Comparison of ENCODE assay signal across 21 cellular contexts in genomic region chr22:27336151-27337090, GRCh38.
A peak's percentile ranks its signal among the peaks of the same experiment; 100 is the strongest.
DNase-seq lines count a peak whose midpoint lies in the region; ATAC-seq and TF ChIP-seq lines count a peak whose summit lies in the region.
"Had no signal": no experiment of that assay in that cellular context is flagged by ENCODE, and none has a peak within 500 bp of the region (broad histone marks: within the 10 kb centered on the region; RNA-seq: fewer than 3 reads in every experiment).

No MANE protein-coding gene starts in this region.

- H3K27me3 Mint-ChIP-seq in activated T-cell treated with anti-CD3 and anti-CD28 coated beads, Interleukin-2, amount 50 U/mL, for 72 hours (ENCODE audit: low read depth), result peaks cover 14% of the 10 kb centered on the region

- ATAC-seq in PC-3 (no peak), lung (ENCODE audit: insufficient read depth, low FRiP score) (no peak)
- no peak for ATAC-seq in activated T-cell treated with anti-CD3 and anti-CD28 coated beads, Interleukin-2, amount 50 U/mL, for 72 hours (replicated peaks in 1 of 2)
- ATAC-seq: A549, GM23338, HepG2 had no signal

- no peak overlapping the region for H3K4me3 Mint-ChIP-seq in activated T-cell treated with anti-CD3 and anti-CD28 coated beads, Interleukin-2, amount 50 U/mL, for 72 hours
- H3K4me3 Mint-ChIP-seq: B cell; CD4-positive, alpha-beta memory T cell; GM23338 had no signal

- WGBS in lung, 2 donors, result 79 to 83% methylated on average over 10 of the region's 10 CpGs

- no peaks in the 10 kb centered on the region for H4K20me1 ChIP-seq in PC-3 (ENCODE audit: low read length)

- H3K27me3 ChIP-seq in PC-3 (ENCODE audit: low read length), result no peaks in the 10 kb centered on the region
- no peaks in the 10 kb centered on the region for H3K27me3 ChIP-seq in lung (ENCODE audit: control insufficient read depth, insufficient read depth)

- H3K79me2 ChIP-seq in PC-3 (ENCODE audit: low read length), result no peaks in the 10 kb centered on the region

- CTCF ChIA-PET in PC-3 (lab: Charles Lee), result no interaction called here

- H3F3A ChIP-seq in PC-3 (ENCODE audit: low read length, unreplicated experiment), result no peaks in the 10 kb centered on the region

- H3K9me2 ChIP-seq in PC-3 (replicated peaks; ENCODE audit: low read length), result no peaks in the 10 kb centered on the region

- H3K4me1 Mint-ChIP-seq in activated T-cell treated with anti-CD3 and anti-CD28 coated beads, Interleukin-2, amount 50 U/mL, for 72 hours (ENCODE audit: low read depth), result no peaks in the 10 kb centered on the region
- H3K4me1 Mint-ChIP-seq: B cell; CD4-positive, alpha-beta memory T cell had no signal

- H3K9ac ChIP-seq in PC-3 (ENCODE audit: low read length), result no peak overlapping the region

- no peaks in the 10 kb centered on the region for H3K36me3 ChIP-seq in PC-3 (ENCODE audit: low read depth, low read length)
- H3K36me3 ChIP-seq in lung (ENCODE audit: control insufficient read depth in 2 of 2, insufficient read depth in 2 of 2, low read length in 2 of 2), result no peaks in the 10 kb centered on the region

- no peaks in the 10 kb centered on the region for H3K9me3 Mint-ChIP-seq in activated T-cell treated with anti-CD3 and anti-CD28 coated beads, Interleukin-2, amount 50 U/mL, for 72 hours
- H3K9me3 Mint-ChIP-seq: GM23338 had no signal

- no peak for TF ChIP-seq CTCF in PC-3 (conservative IDR thresholded peaks at IDR 0.05; ENCODE audit: low read depth, low read length)
- no peak for TF ChIP-seq CTCF in astrocyte of the spinal cord (IDR thresholded peaks at IDR 0.05; ENCODE audit: low read depth, low read length)
- TF ChIP-seq CTCF in lung (IDR thresholded peaks at IDR 0.05; ENCODE audit: control extremely low read depth, extremely low read depth), result no peak

- H3K4me3 ChIP-seq in PC-3 (ENCODE audit: low read length), result no peak overlapping the region
- no peak overlapping the region for H3K4me3 ChIP-seq in astrocyte of the spinal cord (ENCODE audit: low read depth, low read length)
- no peak overlapping the region for H3K4me3 ChIP-seq in lung
- H3K4me3 ChIP-seq: A549, GM23338, PC-9 had no signal

- H3K27ac Mint-ChIP-seq in activated T-cell treated with anti-CD3 and anti-CD28 coated beads, Interleukin-2, amount 50 U/mL, for 72 hours, result no peak overlapping the region
- H3K27ac Mint-ChIP-seq: B cell; CD4-positive, alpha-beta memory T cell; GM23338 had no signal

- no TSS peak for BruUV-seq in PC-3 (replicated peaks; lab: Mats Ljungman, UMichigan)

- H3K4me2 ChIP-seq in PC-3 (ENCODE audit: low read length), result no peak overlapping the region
- H3K4me2 ChIP-seq: A549, GM23338, PC-9 had no signal

- no peaks in the 10 kb centered on the region for H3K36me3 Mint-ChIP-seq in activated T-cell treated with anti-CD3 and anti-CD28 coated beads, Interleukin-2, amount 50 U/mL, for 72 hours (ENCODE audit: insufficient read depth in 2 of 2)
- H3K36me3 Mint-ChIP-seq: CD4-positive, alpha-beta memory T cell had no signal

- POLR2A ChIA-PET in PC-3 (lab: Charles Lee; ENCODE audit: unreplicated experiment), result no interaction called here

- intact Hi-C loops in PC-3 (cut with micrococcal nuclease), result no loop called here

- H3K9me3 ChIP-seq in PC-3 (ENCODE audit: low read length), result no peaks in the 10 kb centered on the region
- H3K9me3 ChIP-seq in lung (ENCODE audit: control insufficient read depth in 2 of 2, insufficient read depth in 1 of 2, low read length in 1 of 2), result no peaks in the 10 kb centered on the region
- H3K9me3 ChIP-seq: A549 had no signal

- in situ Hi-C loops in Caki2 (cut with HindIII; ENCODE audit: low pct_unique_long_range_greater_than_20kb, low sequenced_read_pairs) (no loop called here), astrocyte of the spinal cord (cut with HindIII; ENCODE audit: low sequenced_read_pairs) (no loop called here)

- H3K27ac ChIP-seq in PC-3 (ENCODE audit: low read length), result no peak overlapping the region
- no peak overlapping the region for H3K27ac ChIP-seq in lung (ENCODE audit: low read depth in 1 of 2, low read length in 1 of 2)
- H3K27ac ChIP-seq: A549, PC-9 had no signal

- no peaks in the 10 kb centered on the region for H3K4me1 ChIP-seq in PC-3 (ENCODE audit: insufficient read depth, low read length)
- H3K4me1 ChIP-seq in lung (ENCODE audit: control insufficient read depth in 2 of 2, insufficient read depth in 2 of 2, low read length in 2 of 2), result no peaks in the 10 kb centered on the region

- peak; percentile 47 for DNase-seq in Caki2 (ENCODE audit: low read depth)
- DNase-seq in PC-3, result peak; percentile 19
- DNase-seq in astrocyte of the spinal cord (ENCODE audit: low read depth, low spot score), result peak; percentile 48
- peak; percentile 4 for DNase-seq in lung (ENCODE audit: low spot score)
- DNase-seq in activated T-cell treated with anti-CD3 and anti-CD28 coated beads, Interleukin-2, amount 50 U/mL, for 72 hours, result no peak
- no peak for DNase-seq in NCI-H2107 treated with DMSO at 0.1 percent for 48 hours (lab: John Stamatoyannopoulos, UW; ENCODE audit: unreplicated experiment)
- no peak for DNase-seq in NCI-H2196 treated with DMSO at 0.1 percent for 48 hours (lab: John Stamatoyannopoulos, UW; ENCODE audit: unreplicated experiment)
- no peak for DNase-seq in NCI-H2227 (lab: John Stamatoyannopoulos, UW; ENCODE audit: unreplicated experiment)
- DNase-seq: CD4-positive, alpha-beta memory T cell; DND-41; Kasumi-1; MV-4-11; NCI-H1417 treated with DMSO at 0.1 percent for 48 hours; NCI-H2029; NCI-H345; PC-9; SHP77 treated with DMSO at 0.1 percent for 48 hours had no signal

- H2AFZ ChIP-seq in PC-3 (ENCODE audit: low read length), result no peak overlapping the region
- H2AFZ ChIP-seq: GM23338, PC-9 had no signal

Comparison
In these comparisons a context has a peak if more than half of its experiments do, and no peak if none do; other contexts are left out.
1. DNase-seq: peak in Caki2 (single experiment), PC-3 (single experiment), astrocyte of the spinal cord (single experiment) and lung (single experiment); none in activated T-cell treated with anti-CD3 and anti-CD28 coated beads, Interleukin-2, amount 50 U/mL, for 72 hours (0 of 2), NCI-H2107 treated with DMSO at 0.1 percent for 48 hours (single experiment), NCI-H2196 treated with DMSO at 0.1 percent for 48 hours (single experiment) and NCI-H2227 (single experiment).